ENCODE assay signal across 1 cellular context in genomic region chr6:116060572-116061283, GRCh38.
TF ChIP-seq lines count a peak whose summit lies in the region.

TSS of gene FRK (minus strand) at chr6:116060891. CDS start at chr6:116060311, 580 bp downstream.

TF ChIP-seq in HepG2, 621 proteins besides CTCF, POLR2A, EP300 and RAD21 (continued from another document and continues in another):
- TF ChIP-seq HNF1B (CRISPR knock-in tag; IDR thresholded peaks at IDR 0.05) (peak; percentile 64; the same call in 1 of the 2 replicates), TSC22D2 (CRISPR knock-in tag; IDR thresholded peaks at IDR 0.05; ENCODE audit: borderline replicate concordance) (no peak), MIER3 (CRISPR knock-in tag; IDR thresholded peaks at IDR 0.05; ENCODE audit: borderline replicate concordance) (no peak), ZSCAN12 (CRISPR knock-in tag; IDR thresholded peaks at IDR 0.05) (peak; percentile 65; the same call in 1 of the 2 replicates), KLF9 (CRISPR knock-in tag; IDR thresholded peaks at IDR 0.05; ENCODE audit: low read depth) (no peak), NKX3-1 (CRISPR knock-in tag; IDR thresholded peaks at IDR 0.05) (no peak), GABPB1 (CRISPR knock-in tag; IDR thresholded peaks at IDR 0.05) (no peak), SMAD9 (CRISPR knock-in tag; IDR thresholded peaks at IDR 0.05) (no peak), KLF6 (CRISPR knock-in tag; IDR thresholded peaks at IDR 0.05) (no peak), ZSCAN25 (CRISPR knock-in tag; IDR thresholded peaks at IDR 0.05) (no peak), ZBTB34 (CRISPR knock-in tag; IDR thresholded peaks at IDR 0.05) (no peak; the same call in 1 of the 2 replicates), FOXC1 (CRISPR knock-in tag; IDR thresholded peaks at IDR 0.05; ENCODE audit: borderline replicate concordance) (no peak), ARID5B (CRISPR knock-in tag; IDR thresholded peaks at IDR 0.05) (peak; percentile 64), ZNF280D (CRISPR knock-in tag; IDR thresholded peaks at IDR 0.05) (no peak), ZSCAN21 (CRISPR knock-in tag; IDR thresholded peaks at IDR 0.05; ENCODE audit: borderline replicate concordance) (no peak), NFYC (CRISPR knock-in tag; IDR thresholded peaks at IDR 0.05) (0 out of 2 replicates have a peak, but pooled peaks have one; percentile 7), HOXA3 (CRISPR knock-in tag; IDR thresholded peaks at IDR 0.05) (peak; percentile 26), ARID4A (CRISPR knock-in tag; IDR thresholded peaks at IDR 0.05; ENCODE audit: borderline replicate concordance) (no peak; the same call in 1 of the 2 replicates), SSRP1 (CRISPR knock-in tag; IDR thresholded peaks at IDR 0.05) (no peak; the same call in 1 of the 2 replicates), SP5 (CRISPR knock-in tag; IDR thresholded peaks at IDR 0.05; ENCODE audit: borderline replicate concordance, low read depth) (0 out of 2 replicates have a peak, but pooled peaks have one; percentile 21), SIX1 (CRISPR knock-in tag; IDR thresholded peaks at IDR 0.05; ENCODE audit: borderline replicate concordance) (no peak), ZNF841 (CRISPR knock-in tag; IDR thresholded peaks at IDR 0.05; ENCODE audit: borderline replicate concordance) (no peak), DPF2 (CRISPR knock-in tag; IDR thresholded peaks at IDR 0.05; ENCODE audit: borderline replicate concordance, low read depth) (0 out of 2 replicates have a peak, but pooled peaks have one; percentile 10), ARID2 (CRISPR knock-in tag; IDR thresholded peaks at IDR 0.05; ENCODE audit: borderline replicate concordance) (no peak), NR2F6 (IDR thresholded peaks at IDR 0.05) (peak; percentile 48; the same call in 1 of the 2 replicates), NR2F6 (CRISPR knock-in tag; IDR thresholded peaks at IDR 0.05) (no peak), MBNL3 (CRISPR knock-in tag; conservative IDR thresholded peaks at IDR 0.05) (no peak), FOXK1 (CRISPR knock-in tag; IDR thresholded peaks at IDR 0.05; ENCODE audit: borderline replicate concordance, low read depth) (no peak), ZNF512B (CRISPR knock-in tag; IDR thresholded peaks at IDR 0.05; ENCODE audit: borderline replicate concordance) (no peak), FOXP1 (IDR thresholded peaks at IDR 0.05) (no peak), FOXP1 (CRISPR knock-in tag; IDR thresholded peaks at IDR 0.05) (peak; percentile 49), IRF1 (CRISPR knock-in tag; IDR thresholded peaks at IDR 0.05; ENCODE audit: low read depth) (no peak), THAP8 (CRISPR knock-in tag; IDR thresholded peaks at IDR 0.05; ENCODE audit: borderline replicate concordance) (no peak), RBFOX2 (IDR thresholded peaks at IDR 0.05; ENCODE audit: low read depth, low read length) (peak; percentile 62), NFRKB (IDR thresholded peaks at IDR 0.05) (no peak), RNF219 (CRISPR knock-in tag; IDR thresholded peaks at IDR 0.05) (no peak), CCDC6 (CRISPR knock-in tag; IDR thresholded peaks at IDR 0.05) (no peak), POLR2AphosphoS5 (IDR thresholded peaks at IDR 0.05; ENCODE audit: low read depth, low read length) (peak; percentile 90), CBX5 (CRISPR knock-in tag; IDR thresholded peaks at IDR 0.05; ENCODE audit: borderline replicate concordance) (no peak), ZNF713 (CRISPR knock-in tag; IDR thresholded peaks at IDR 0.05) (no peak), PPARG (CRISPR knock-in tag; conservative IDR thresholded peaks at IDR 0.05) (peak; percentile 45), NCOA5 (CRISPR knock-in tag; IDR thresholded peaks at IDR 0.05) (no peak)
